ENCODE assay signal across 8 cellular contexts in genomic region chr4:139030614-139031235, GRCh38. TPM values are rescaled to one million over a fixed set of nuclear protein-coding genes. Genes with fewer than 3 reads are reported as not detected.
DNase-seq lines count a peak whose midpoint lies in the region; ATAC-seq and TF ChIP-seq lines count a peak whose summit lies in the region.

No MANE protein-coding gene starts in this region.

- H3K27ac ChIP-seq in endodermal cell (ENCODE audit: low read depth, low read length): no peak overlapping the region

- H3K9me3 ChIP-seq in endodermal cell (ENCODE audit: control insufficient read depth, low read length): no peaks in the 10 kb centered on the region

- 67 to 71% methylated on average over 10 to 14 of the region's 14 CpGs for WGBS in endodermal cell (ENCODE audit: insufficient coverage in 1 of 2, insufficient read length in 1 of 2), 2 experiments

- H3K4me3 ChIP-seq in endodermal cell (ENCODE audit: low read length): no peak overlapping the region

- H3K9me3 Mint-ChIP-seq in endodermal cell: no peaks in the 10 kb centered on the region

- no peaks in the 10 kb centered on the region for H3K4me1 ChIP-seq in endodermal cell (ENCODE audit: control insufficient read depth, insufficient read depth, low read length)

- H3K36me3 Mint-ChIP-seq in endodermal cell (ENCODE audit: low read depth): peaks cover 22% of the 10 kb centered on the region

- H3K4me3 Mint-ChIP-seq in endodermal cell: no peak overlapping the region

- H3K27me3 ChIP-seq in endodermal cell (ENCODE audit: control insufficient read depth, insufficient read depth, low read length, poor library complexity, severe bottlenecking): no peaks in the 10 kb centered on the region

- no peak overlapping the region for H3K9ac ChIP-seq in endodermal cell (ENCODE audit: extremely low read depth, low read length, poor library complexity, severe bottlenecking)

- no peaks in the 10 kb centered on the region for H3K27me3 Mint-ChIP-seq in endodermal cell (ENCODE audit: insufficient read depth)

- H3K27ac Mint-ChIP-seq in endodermal cell: peak overlapping the region; percentile 84

- peak; percentile 94 for TF ChIP-seq CTCF in endodermal cell (conservative IDR thresholded peaks at IDR 0.05)

- peaks cover 11% of the 10 kb centered on the region for H3K4me1 Mint-ChIP-seq in endodermal cell

- DNase-seq in C1 segment of cervical spinal cord (lab: John Stamatoyannopoulos, UW): peak in 12 of 14 donors; percentile 7 to 69 (median 46)
- peak; percentile 54 for DNase-seq in GM19240 (ENCODE audit: insufficient read length, low spot score)
- peak; percentile 81 for DNase-seq in NCI-H82 (lab: John Stamatoyannopoulos, UW)
- DNase-seq in activated CD8-positive, alpha-beta memory T cell treated with anti-CD3 and anti-CD28 coated beads for 24 hours: peak; percentile 83
- DNase-seq in endodermal cell: peak; percentile 90
- DNase-seq in middle frontal gyrus (ENCODE audit: extremely low spot score, low spot score): peak; percentile 80
- peak; percentile 75 for DNase-seq in stimulated activated CD8-positive, alpha-beta memory T cell treated with anti-CD3 and anti-CD28 coated beads, Interleukin-4, amount 100 ng/mL, for 48 hours

- H3K36me3 ChIP-seq in endodermal cell (ENCODE audit: control insufficient read depth, insufficient read depth, low read length): peaks cover 18% of the 10 kb centered on the region

- peak; percentile 73 for ATAC-seq in HG03558 (IDR thresholded peaks at IDR 0.05; ENCODE audit: extremely low read depth, unreplicated experiment)

RNA-seq across cellular contexts. Expression of gene NOCT, which starts 15.1 kb away (rescaled TPM):
- total RNA-seq in endodermal cell: 10 to 100 TPM; 11.7 to 22.3 TPM
- polyA plus RNA-seq in endodermal cell (2013, experiment 1 of 2): 7.1 TPM
- polyA plus RNA-seq in endodermal cell (2013, experiment 2 of 2): 7.7 TPM
